1 cellular context compared by ENCODE assay signal in genomic region chr2:40953341-40953740, GRCh38.
TF ChIP-seq lines count a peak whose summit lies in the region.

No MANE protein-coding gene starts in this region.

TF ChIP-seq in K562, 482 proteins besides CTCF, POLR2A, EP300 and RAD21 (continued from another document):
- TF ChIP-seq CEBPG (CRISPR knock-in tag; IDR thresholded peaks at IDR 0.05), result no peak
- TF ChIP-seq CEBPG (tag; conservative IDR thresholded peaks at IDR 0.05 in 1 of 2, IDR thresholded peaks at IDR 0.05 in 1 of 2), result peak in 1 of 2 experiments; percentile 62; a peak in 2 of 4 replicates
